In the genomic region with DNA sequence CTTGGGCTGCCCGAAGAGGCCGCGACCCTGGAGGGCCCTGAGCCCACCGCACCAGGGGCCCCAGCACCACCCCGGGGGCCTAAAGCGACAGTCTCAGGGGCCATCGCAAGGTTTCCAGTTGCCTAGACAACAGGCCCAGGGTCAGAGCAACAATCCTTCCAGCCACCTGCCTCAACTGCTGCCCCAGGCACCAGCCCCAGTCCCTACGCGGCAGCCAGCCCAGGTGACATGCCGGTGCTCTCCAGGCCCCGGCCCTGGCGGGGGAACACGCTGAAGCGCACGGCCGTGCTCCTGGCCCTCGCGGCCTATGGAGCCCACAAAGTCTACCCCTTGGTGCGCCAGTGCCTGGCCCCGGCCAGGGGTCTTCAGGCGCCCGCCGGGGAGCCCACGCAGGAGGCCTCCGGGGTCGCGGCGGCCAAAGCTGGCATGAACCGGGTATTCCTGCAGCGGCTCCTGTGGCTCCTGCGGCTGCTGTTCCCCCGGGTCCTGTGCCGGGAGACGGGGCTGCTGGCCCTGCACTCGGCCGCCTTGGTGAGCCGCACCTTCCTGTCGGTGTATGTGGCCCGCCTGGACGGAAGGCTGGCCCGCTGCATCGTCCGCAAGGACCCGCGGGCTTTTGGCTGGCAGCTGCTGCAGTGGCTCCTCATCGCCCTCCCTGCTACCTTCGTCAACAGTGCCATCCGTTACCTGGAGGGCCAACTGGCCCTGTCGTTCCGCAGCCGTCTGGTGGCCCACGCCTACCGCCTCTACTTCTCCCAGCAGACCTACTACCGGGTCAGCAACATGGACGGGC, we compare ENCODE assay signal across 1 cellular context.
TF ChIP-seq lines count a peak whose summit lies in the region.

No MANE protein-coding gene starts in this region.

TF ChIP-seq in GM12878, 131 proteins besides CTCF, POLR2A, EP300 and RAD21:
- TF ChIP-seq TAF1 (IDR thresholded peaks at IDR 0.05; ENCODE audit: borderline replicate concordance, low read depth, low read length) = no peak
- no peak for TF ChIP-seq NR2F1 (conservative IDR thresholded peaks at IDR 0.05)
- TF ChIP-seq CBX3 (IDR thresholded peaks at IDR 0.05; ENCODE audit: borderline replicate concordance, low read depth) = no peak
- no peak for TF ChIP-seq MEF2A (IDR thresholded peaks at IDR 0.05; ENCODE audit: insufficient read depth, low read depth, low read length)
- no peak for TF ChIP-seq PML (IDR thresholded peaks at IDR 0.05; ENCODE audit: low read length)
- no peak for TF ChIP-seq SREBF1 (IDR thresholded peaks at IDR 0.05; ENCODE audit: low read length)
- TF ChIP-seq RUNX3 (IDR thresholded peaks at IDR 0.05; ENCODE audit: low read length) = no peak
- TF ChIP-seq IKZF1 (conservative IDR thresholded peaks at IDR 0.05) = no peak
- TF ChIP-seq EZH2 (IDR thresholded peaks at IDR 0.05; ENCODE audit: borderline replicate concordance, control insufficient read depth, low read depth, low read length) = no peak
- no peak for TF ChIP-seq WRNIP1 (IDR thresholded peaks at IDR 0.05; ENCODE audit: borderline replicate concordance, low read depth, low read length)
- TF ChIP-seq RAD51 (IDR thresholded peaks at IDR 0.05) = no peak
- TF ChIP-seq JUNB (IDR thresholded peaks at IDR 0.05) = no peak
- TF ChIP-seq SUZ12 (IDR thresholded peaks at IDR 0.05; ENCODE audit: unreplicated experiment) = no peak
- no peak for TF ChIP-seq CHD1 (IDR thresholded peaks at IDR 0.05; ENCODE audit: low read depth, low read length)
- TF ChIP-seq SRF (IDR thresholded peaks at IDR 0.05; ENCODE audit: low read depth in 2 of 2, low read length in 2 of 2) = no peak
- no peak for TF ChIP-seq MTA2 (IDR thresholded peaks at IDR 0.05; ENCODE audit: low read depth)
- no peak for TF ChIP-seq FOS (IDR thresholded peaks at IDR 0.05; ENCODE audit: borderline replicate concordance, extremely low read depth, insufficient read length)
- TF ChIP-seq, protein P1, sequence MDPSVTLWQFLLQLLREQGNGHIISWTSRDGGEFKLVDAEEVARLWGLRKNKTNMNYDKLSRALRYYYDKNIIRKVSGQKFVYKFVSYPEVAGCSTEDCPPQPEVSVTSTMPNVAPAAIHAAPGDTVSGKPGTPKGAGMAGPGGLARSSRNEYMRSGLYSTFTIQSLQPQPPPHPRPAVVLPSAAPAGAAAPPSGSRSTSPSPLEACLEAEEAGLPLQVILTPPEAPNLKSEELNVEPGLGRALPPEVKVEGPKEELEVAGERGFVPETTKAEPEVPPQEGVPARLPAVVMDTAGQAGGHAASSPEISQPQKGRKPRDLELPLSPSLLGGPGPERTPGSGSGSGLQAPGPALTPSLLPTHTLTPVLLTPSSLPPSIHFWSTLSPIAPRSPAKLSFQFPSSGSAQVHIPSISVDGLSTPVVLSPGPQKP (IDR thresholded peaks at IDR 0.05; ENCODE audit: low read depth, low read length) = no peak
